24 cellular contexts compared by ENCODE assay signal in the genomic region with DNA sequence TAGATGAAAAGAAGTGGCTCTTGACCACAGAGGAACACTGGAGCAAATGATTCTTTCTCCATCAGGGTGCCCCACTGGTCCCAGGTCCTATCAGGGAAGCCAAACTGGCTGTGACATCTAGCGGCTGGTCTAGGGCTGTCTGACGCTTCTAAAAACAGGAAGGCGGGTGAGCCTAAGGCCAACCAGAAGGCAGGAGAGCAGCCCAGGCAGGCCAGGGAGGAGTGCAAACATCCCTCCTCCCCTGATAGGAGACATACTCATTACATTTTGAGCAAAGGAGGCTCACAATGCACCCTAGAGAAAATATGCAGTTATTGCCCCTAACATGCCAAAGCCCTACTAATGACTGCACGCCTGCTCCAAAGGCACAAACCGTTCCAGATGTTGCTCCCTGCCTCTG. TPM values are rescaled to one million over a fixed set of nuclear protein-coding genes. Genes with fewer than 3 reads are reported as not detected.
A peak's percentile ranks its signal among the peaks of the same experiment; 100 is the strongest.
DNase-seq lines count a peak whose midpoint lies in the region; ATAC-seq and TF ChIP-seq lines count a peak whose summit lies in the region.
"Had no signal": no experiment of that assay in that cellular context is flagged by ENCODE, and none has a peak within 500 bp of the region (broad histone marks: within the 10 kb centered on the region; RNA-seq: fewer than 3 reads in every experiment).

No MANE protein-coding gene starts in this region.

- peaks cover 12% of the 10 kb centered on the region for H3K27me3 Mint-ChIP-seq in activated CD8-positive, alpha-beta T cell treated with anti-CD3 and anti-CD28 coated beads for 36 hours
- H3K27me3 Mint-ChIP-seq in activated CD8-positive, alpha-beta T cell treated with anti-CD3 and anti-CD28 coated beads, Interleukin-2, amount 10 ng/mL, durations not matched to agents 7 days and 5 days (ENCODE audit: low read depth) = peaks cover 33% of the 10 kb centered on the region
- peaks cover 51% of the 10 kb centered on the region for H3K27me3 Mint-ChIP-seq in stimulated activated memory B cell treated with anti-CD40 and anti-IgM and Interleukin-4, amounts not matched to agents 10 μg/mL and 1 μg/mL and 100 μg/mL, for 72 hours

- no peaks in the 10 kb centered on the region for H3K4me1 Mint-ChIP-seq in activated CD8-positive, alpha-beta T cell treated with anti-CD3 and anti-CD28 coated beads for 36 hours (ENCODE audit: low read depth)
- no peaks in the 10 kb centered on the region for H3K4me1 Mint-ChIP-seq in activated CD8-positive, alpha-beta T cell treated with anti-CD3 and anti-CD28 coated beads, Interleukin-2, amount 10 ng/mL, durations not matched to agents 7 days and 5 days (ENCODE audit: low read depth)
- no peaks in the 10 kb centered on the region for H3K4me1 Mint-ChIP-seq in stimulated activated memory B cell treated with anti-CD40 and anti-IgM and Interleukin-4, amounts not matched to agents 10 μg/mL and 1 μg/mL and 100 μg/mL, for 72 hours
- H3K4me1 Mint-ChIP-seq: memory B cell had no signal

- DNase-seq in activated CD8-positive, alpha-beta T cell treated with anti-CD3 and anti-CD28 coated beads for 36 hours = peak; percentile 4
- no peak for DNase-seq in activated CD8-positive, alpha-beta T cell treated with anti-CD3 and anti-CD28 coated beads, Interleukin-2, amount 10 ng/mL, durations not matched to agents 7 days and 5 days
- DNase-seq in OCI-M1 (lab: John Stamatoyannopoulos, UW) (peak; percentile 64), erythroblast (lab: John Stamatoyannopoulos, UW) (peak; percentile 9 to 27), germinal center (ENCODE audit: low spot score) (no peak)
- no peak for DNase-seq in activated effector memory CD4-positive, alpha-beta T cell treated with anti-CD3 and anti-CD28 coated beads, Interleukin-2, amount 50 U/mL, for 16 hours
- DNase-seq: activated CD4-positive, alpha-beta T cell treated with anti-CD3 and anti-CD28 coated beads, Interleukin-2, amount 50 U/mL, for 48 hours; activated gamma-delta T cell; central memory CD4-positive, alpha-beta T cell; dermis blood vessel endothelial cell; glutamatergic neuron; NCI-H1048; NCI-H1694 treated with DMSO at 0.1 percent for 48 hours; NCI-H2171 treated with DMSO at 0.1 percent for 48 hours; NCI-H526 treated with DMSO at 0.1 percent for 48 hours; substantia nigra; uterus had no signal

- CTCF ChIA-PET in activated CD8-positive, alpha-beta T cell treated with anti-CD3 and anti-CD28 coated beads for 36 hours (lab: Charles Lee) = no interaction called here
- CTCF ChIA-PET in activated CD8-positive, alpha-beta T cell treated with anti-CD3 and anti-CD28 coated beads, Interleukin-2, amount 10 ng/mL, durations not matched to agents 7 days and 5 days (lab: Charles Lee) = interaction anchor here (2.8 kb wide), 1 partner anchor 32 kb away, joined by 12 read pairs; a partner anchor contains a TSS

- H3K36me3 Mint-ChIP-seq in activated CD8-positive, alpha-beta T cell treated with anti-CD3 and anti-CD28 coated beads for 36 hours (ENCODE audit: low read depth) = no peaks in the 10 kb centered on the region
- no peaks in the 10 kb centered on the region for H3K36me3 Mint-ChIP-seq in activated CD8-positive, alpha-beta T cell treated with anti-CD3 and anti-CD28 coated beads, Interleukin-2, amount 10 ng/mL, durations not matched to agents 7 days and 5 days (ENCODE audit: low read depth)
- H3K36me3 Mint-ChIP-seq in stimulated activated memory B cell treated with anti-CD40 and anti-IgM and Interleukin-4, amounts not matched to agents 10 μg/mL and 1 μg/mL and 100 μg/mL, for 72 hours = no peaks in the 10 kb centered on the region
- H3K36me3 Mint-ChIP-seq: memory B cell had no signal

- TF ChIP-seq CTCF in activated CD8-positive, alpha-beta T cell treated with anti-CD3 and anti-CD28 coated beads for 36 hours (IDR thresholded peaks at IDR 0.05) = no peak

- H3K9me3 Mint-ChIP-seq in activated CD8-positive, alpha-beta T cell treated with anti-CD3 and anti-CD28 coated beads for 36 hours = no peaks in the 10 kb centered on the region
- H3K9me3 Mint-ChIP-seq in activated CD8-positive, alpha-beta T cell treated with anti-CD3 and anti-CD28 coated beads, Interleukin-2, amount 10 ng/mL, durations not matched to agents 7 days and 5 days (ENCODE audit: insufficient read depth) = no peaks in the 10 kb centered on the region
- no peaks in the 10 kb centered on the region for H3K9me3 Mint-ChIP-seq in stimulated activated memory B cell treated with anti-CD40 and anti-IgM and Interleukin-4, amounts not matched to agents 10 μg/mL and 1 μg/mL and 100 μg/mL, for 72 hours
- H3K9me3 Mint-ChIP-seq: memory B cell; T-helper 2 cell treated with Interferon-gamma antibody and Interleukin-4, amounts not matched to agents 5 μg/mL and 100 μg/mL, for 36 hours had no signal

- H3K27ac Mint-ChIP-seq in activated CD8-positive, alpha-beta T cell treated with anti-CD3 and anti-CD28 coated beads for 36 hours = no peak overlapping the region
- no peak overlapping the region for H3K27ac Mint-ChIP-seq in activated CD8-positive, alpha-beta T cell treated with anti-CD3 and anti-CD28 coated beads, Interleukin-2, amount 10 ng/mL, durations not matched to agents 7 days and 5 days
- no peak overlapping the region for H3K27ac Mint-ChIP-seq in stimulated activated memory B cell treated with anti-CD40 and anti-IgM and Interleukin-4, amounts not matched to agents 10 μg/mL and 1 μg/mL and 100 μg/mL, for 72 hours
- H3K27ac Mint-ChIP-seq: memory B cell; T-helper 2 cell treated with Interferon-gamma antibody and Interleukin-4, amounts not matched to agents 5 μg/mL and 100 μg/mL, for 36 hours had no signal

- intact Hi-C loops in activated CD8-positive, alpha-beta T cell treated with anti-CD3 and anti-CD28 coated beads for 36 hours (cut with micrococcal nuclease) = no loop called here

- POLR2A ChIA-PET in activated CD8-positive, alpha-beta T cell treated with anti-CD3 and anti-CD28 coated beads for 36 hours (lab: Charles Lee) = no interaction called here
- POLR2A ChIA-PET in activated CD8-positive, alpha-beta T cell treated with anti-CD3 and anti-CD28 coated beads, Interleukin-2, amount 10 ng/mL, durations not matched to agents 7 days and 5 days (lab: Charles Lee) = no interaction called here

- no peak for TF ChIP-seq POLR2A in erythroblast (IDR thresholded peaks at IDR 0.05; ENCODE audit: low read length)

- ATAC-seq in activated CD8-positive, alpha-beta T cell treated with anti-CD3 and anti-CD28 coated beads for 36 hours = no peak
- ATAC-seq in activated CD8-positive, alpha-beta T cell treated with anti-CD3 and anti-CD28 coated beads, Interleukin-2, amount 10 ng/mL, durations not matched to agents 7 days and 5 days = no peak
- ATAC-seq in stimulated activated memory B cell treated with anti-CD40 and anti-IgM and Interleukin-4, amounts not matched to agents 10 μg/mL and 1 μg/mL and 100 μg/mL, for 72 hours = peak; percentile 39
- no peak for ATAC-seq in GM18907 (IDR thresholded peaks at IDR 0.05; ENCODE audit: unreplicated experiment)
- ATAC-seq: A549, SK-N-SH treated with all-trans-retinoic acid at 6 μM for 48 hours had no signal

- H3K4me3 Mint-ChIP-seq in activated CD8-positive, alpha-beta T cell treated with anti-CD3 and anti-CD28 coated beads for 36 hours = no peak overlapping the region
- no peak overlapping the region for H3K4me3 Mint-ChIP-seq in activated CD8-positive, alpha-beta T cell treated with anti-CD3 and anti-CD28 coated beads, Interleukin-2, amount 10 ng/mL, durations not matched to agents 7 days and 5 days
- H3K4me3 Mint-ChIP-seq in stimulated activated memory B cell treated with anti-CD40 and anti-IgM and Interleukin-4, amounts not matched to agents 10 μg/mL and 1 μg/mL and 100 μg/mL, for 72 hours = no peak overlapping the region
- H3K4me3 Mint-ChIP-seq: memory B cell; T-helper 2 cell treated with Interferon-gamma antibody and Interleukin-4, amounts not matched to agents 5 μg/mL and 100 μg/mL, for 36 hours had no signal

RNA-seq across cellular contexts. Expression of a gene that starts 10.4 kb away (rescaled TPM):
- total RNA-seq in activated CD8-positive, alpha-beta T cell treated with anti-CD3 and anti-CD28 coated beads for 36 hours = not detected
- not detected for total RNA-seq in activated CD8-positive, alpha-beta T cell treated with anti-CD3 and anti-CD28 coated beads, Interleukin-2, amount 10 ng/mL, durations not matched to agents 7 days and 5 days
- total RNA-seq: dermis blood vessel endothelial cell, pulmonary artery endothelial cell had no signal

RNA-seq across cellular contexts. Expression of a gene that starts 32.1 kb away (rescaled TPM):
- total RNA-seq in activated CD8-positive, alpha-beta T cell treated with anti-CD3 and anti-CD28 coated beads for 36 hours = under 1 TPM; 0.11 to 0.18 TPM
- total RNA-seq in activated CD8-positive, alpha-beta T cell treated with anti-CD3 and anti-CD28 coated beads, Interleukin-2, amount 10 ng/mL, durations not matched to agents 7 days and 5 days = under 1 TPM; 0.24 to 0.31 TPM

Comparison
In these comparisons a context has a peak if more than half of its experiments do, and no peak if none do; other contexts are left out.
1. DNase-seq: peak in activated CD8-positive, alpha-beta T cell treated with anti-CD3 and anti-CD28 coated beads for 36 hours (single experiment), OCI-M1 (single experiment) and erythroblast (2 of 2); none in activated CD8-positive, alpha-beta T cell treated with anti-CD3 and anti-CD28 coated beads, Interleukin-2, amount 10 ng/mL, durations not matched to agents 7 days and 5 days (single experiment), activated effector memory CD4-positive, alpha-beta T cell treated with anti-CD3 and anti-CD28 coated beads, Interleukin-2, amount 50 U/mL, for 16 hours (single experiment) and germinal center (single experiment).